In genomic region chr6:53623497-53623896, GRCh38 we compare ENCODE assay signal across 10 cellular contexts. TPM values are rescaled to one million over a fixed set of nuclear protein-coding genes. Genes with fewer than 3 reads are reported as not detected.
DNase-seq lines count a peak whose midpoint lies in the region; TF ChIP-seq lines count a peak whose summit lies in the region.
"Had no signal": no experiment of that assay in that cellular context is flagged by ENCODE, and none has a peak within 500 bp of the region (broad histone marks: within the 10 kb centered on the region; RNA-seq: fewer than 3 reads in every experiment).

No MANE protein-coding gene starts in this region.

- no peak for TF ChIP-seq CTCF in ascending aorta (IDR thresholded peaks at IDR 0.05)

- in situ Hi-C loops in GM23248 (cut with MboI), result no loop called here

- H3K9me2 ChIP-seq in GM23248 (ENCODE audit: insufficient read depth), result 0 out of 2 replicates have a peak, but pooled peaks cover 2% of the 10 kb centered on the region

- H3K27ac ChIP-seq in GM23248 (no peak overlapping the region), ascending aorta (no peak overlapping the region)

- H3K36me3 ChIP-seq in GM23248 (ENCODE audit: low read depth) (no peaks in the 10 kb centered on the region), ascending aorta (no peaks in the 10 kb centered on the region)

- peak overlapping the region; percentile 61 for H3K27ac Mint-ChIP-seq in dendritic cell treated with granulocyte-macrophage colony-stimulating factor and Interleukin-4, amounts not matched to agents 40 ng/mL and 50 ng/mL, for 4 days
- H3K27ac Mint-ChIP-seq: stimulated activated memory B cell treated with anti-CD40 and anti-IgM and Interleukin-4, amounts not matched to agents 10 μg/mL and 1 μg/mL and 100 μg/mL, for 72 hours had no signal

- 39 to 42% methylated on average over 5 of the region's 5 CpGs for WGBS in GM23248 (ENCODE audit: low coverage in 1 of 2, low lambda C conversion rate in 2 of 2, missing lambda C conversion rate in 2 of 2), 2 experiments

- no peak overlapping the region for H3K4me3 ChIP-seq in GM23248
- H3K4me3 ChIP-seq in ascending aorta, result no peak overlapping the region

- peaks cover 33% of the 10 kb centered on the region for H3K4me1 Mint-ChIP-seq in dendritic cell treated with granulocyte-macrophage colony-stimulating factor and Interleukin-4, amounts not matched to agents 40 ng/mL and 50 ng/mL, for 4 days (ENCODE audit: low read depth)

- H3K9ac ChIP-seq in GM23248, result no peak overlapping the region

- no peaks in the 10 kb centered on the region for H3K9me3 ChIP-seq in GM23248 (ENCODE audit: low read depth)
- H3K9me3 ChIP-seq in ascending aorta, result no peaks in the 10 kb centered on the region

- H3K4me2 ChIP-seq in GM23248 (ENCODE audit: unreplicated experiment), result no peak overlapping the region

- H2AFZ ChIP-seq in GM23248, result 0 out of 2 replicates have a peak overlapping the region, but pooled peaks have one; percentile 8

- DNase-seq in GM23248, result peak; percentile 62
- peak; percentile 91 to 98 for DNase-seq in NOMO-1 (lab: John Stamatoyannopoulos, UW; ENCODE audit: unreplicated experiment in 2 of 2)
- DNase-seq in renal cortical epithelial cell (ENCODE audit: low read depth), result peak; percentile 91
- DNase-seq in 8988T, result no peak
- DNase-seq in ascending aorta (ENCODE audit: low spot score in 2 of 2), result no peak
- DNase-seq in activated CD4-positive, alpha-beta T cell treated with anti-CD3 and anti-CD28 coated beads, Interleukin-2, amount 50 U/mL, for 48 hours, result no peak
- DNase-seq in glomerular visceral epithelial cell (ENCODE audit: extremely low spot score), result no peak
- DNase-seq: NCI-H187 had no signal

- H3K9me3 Mint-ChIP-seq in dendritic cell treated with granulocyte-macrophage colony-stimulating factor and Interleukin-4, amounts not matched to agents 40 ng/mL and 50 ng/mL, for 4 days, result no peaks in the 10 kb centered on the region
- H3K9me3 Mint-ChIP-seq: stimulated activated memory B cell treated with anti-CD40 and anti-IgM and Interleukin-4, amounts not matched to agents 10 μg/mL and 1 μg/mL and 100 μg/mL, for 72 hours had no signal

- H3K4me1 ChIP-seq in GM23248 (ENCODE audit: insufficient read depth) (0 out of 2 replicates have a peak, but pooled peaks cover 8% of the 10 kb centered on the region), ascending aorta (no peaks in the 10 kb centered on the region)

- H3F3A ChIP-seq in GM23248 (ENCODE audit: insufficient read depth), result peaks cover 10% of the 10 kb centered on the region; the same call in 1 of the 2 replicates

- no peaks in the 10 kb centered on the region for H3K36me3 Mint-ChIP-seq in dendritic cell treated with granulocyte-macrophage colony-stimulating factor and Interleukin-4, amounts not matched to agents 40 ng/mL and 50 ng/mL, for 4 days (ENCODE audit: low read depth)
- H3K36me3 Mint-ChIP-seq: stimulated activated memory B cell treated with anti-CD40 and anti-IgM and Interleukin-4, amounts not matched to agents 10 μg/mL and 1 μg/mL and 100 μg/mL, for 72 hours had no signal

- H3K27me3 ChIP-seq in GM23248 (replicated peaks; ENCODE audit: insufficient read depth) (peaks cover 15% of the 10 kb centered on the region; the same call in 1 of the 2 replicates), ascending aorta (no peaks in the 10 kb centered on the region)

- intact Hi-C loops in dendritic cell treated with granulocyte-macrophage colony-stimulating factor and Interleukin-4, amounts not matched to agents 40 ng/mL and 50 ng/mL, for 4 days (cut with micrococcal nuclease), result loop anchor here (5.0 kb wide), 1 partner anchor 41 kb away; no protein-coding TSS in a partner anchor
- intact Hi-C loops in ascending aorta (cut with DNase I), result no loop called here

- no peaks in the 10 kb centered on the region for H3K27me3 Mint-ChIP-seq in dendritic cell treated with granulocyte-macrophage colony-stimulating factor and Interleukin-4, amounts not matched to agents 40 ng/mL and 50 ng/mL, for 4 days
- H3K27me3 Mint-ChIP-seq: stimulated activated memory B cell treated with anti-CD40 and anti-IgM and Interleukin-4, amounts not matched to agents 10 μg/mL and 1 μg/mL and 100 μg/mL, for 72 hours had no signal

- no peaks in the 10 kb centered on the region for H3K79me2 ChIP-seq in GM23248 (ENCODE audit: insufficient read depth)

- H4K20me1 ChIP-seq in GM23248 (ENCODE audit: insufficient read depth), result no peaks in the 10 kb centered on the region

- H3K4me3 Mint-ChIP-seq in dendritic cell treated with granulocyte-macrophage colony-stimulating factor and Interleukin-4, amounts not matched to agents 40 ng/mL and 50 ng/mL, for 4 days, result no peak overlapping the region
- H3K4me3 Mint-ChIP-seq: stimulated activated memory B cell treated with anti-CD40 and anti-IgM and Interleukin-4, amounts not matched to agents 10 μg/mL and 1 μg/mL and 100 μg/mL, for 72 hours had no signal

RNA-seq across cellular contexts. Expression of gene KLHL31, which starts 42.1 kb away (rescaled TPM):
- not detected in 2 replicates for total RNA-seq in GM23248 (2014; rRNA removed; shearing (Covaris generic))
- 0.04 TPM in 1 of 2 replicates, not detected in the other for polyA plus RNA-seq in GM23248 (2016; fragmentation: Nextera tagmentation; extraction: Ambion mirVana)
- 0.20 TPM in 1 of 2 replicates, not detected in the other for total RNA-seq in renal cortical epithelial cell
- 0.21 TPM for total RNA-seq in ascending aorta

Comparison
In these comparisons a context has a peak if more than half of its experiments do, and no peak if none do; other contexts are left out.
1. DNase-seq: peak in GM23248 (single experiment), NOMO-1 (2 of 2) and renal cortical epithelial cell (single experiment); none in 8988T (single experiment), ascending aorta (0 of 2), activated CD4-positive, alpha-beta T cell treated with anti-CD3 and anti-CD28 coated beads, Interleukin-2, amount 50 U/mL, for 48 hours (0 of 2) and glomerular visceral epithelial cell (single experiment).